ENCODE assay signal across 9 cellular contexts in genomic region chr6:154408906-154409500, GRCh38. TPM values are rescaled to one million over a fixed set of nuclear protein-coding genes. Genes with fewer than 3 reads are reported as not detected.
A peak's percentile ranks its signal among the peaks of the same experiment; 100 is the strongest.
DNase-seq lines count a peak whose midpoint lies in the region; ATAC-seq and TF ChIP-seq lines count a peak whose summit lies in the region.
"Had no signal": no experiment of that assay in that cellular context is flagged by ENCODE, and none has a peak within 500 bp of the region (broad histone marks: within the 10 kb centered on the region; RNA-seq: fewer than 3 reads in every experiment).

No MANE protein-coding gene starts in this region.

- H3K4me3 ChIP-seq in GM12864 (ENCODE audit: low read depth, low read length): no peak overlapping the region
- H3K4me3 ChIP-seq in esophagus muscularis mucosa: no peak overlapping the region
- no peak overlapping the region for H3K4me3 ChIP-seq in neural progenitor cell

- H4K20me1 ChIP-seq in neural progenitor cell (ENCODE audit: low read depth): no peaks in the 10 kb centered on the region

- WGBS in esophagus muscularis mucosa: 42% methylated on average over 4 of the region's 4 CpGs

- H3K4me2 ChIP-seq in neural progenitor cell: no peak overlapping the region

- no peak overlapping the region for H3K4me3 Mint-ChIP-seq in neural progenitor cell
- H3K4me3 Mint-ChIP-seq in nephron progenitor cell: no peak overlapping the region
- no peak overlapping the region for H3K4me3 Mint-ChIP-seq in activated naive CD4-positive, alpha-beta T cell treated with anti-CD3 and anti-CD28 coated beads, Interleukin-2, amount 10 ng/mL, durations not matched to agents 7 days and 5 days
- H3K4me3 Mint-ChIP-seq in activated T-helper 17 cell treated with anti-CD3 and anti-CD28 coated beads, Interleukin-2, amount 50 U/mL, for 72 hours: no peak overlapping the region

- H3K9ac ChIP-seq in neural progenitor cell: no peak overlapping the region

- no peak for TF ChIP-seq EP300 in esophagus muscularis mucosa (IDR thresholded peaks at IDR 0.05)

- H3K27ac Mint-ChIP-seq in neural progenitor cell (no peak overlapping the region), nephron progenitor cell (no peak overlapping the region)
- no peak overlapping the region for H3K27ac Mint-ChIP-seq in activated naive CD4-positive, alpha-beta T cell treated with anti-CD3 and anti-CD28 coated beads, Interleukin-2, amount 10 ng/mL, durations not matched to agents 7 days and 5 days
- H3K27ac Mint-ChIP-seq in activated T-helper 17 cell treated with anti-CD3 and anti-CD28 coated beads, Interleukin-2, amount 50 U/mL, for 72 hours: no peak overlapping the region

- H3K27ac ChIP-seq in esophagus muscularis mucosa (replicated peaks in 1 of 4): peak overlapping the region; percentile 84 to 89 (median 86)
- H3K27ac ChIP-seq in neural progenitor cell: no peak overlapping the region
- H3K27ac ChIP-seq: epithelial cell of prostate had no signal

- intact Hi-C loops in esophagus muscularis mucosa (cut with DNase I): loop anchor here (10.0 kb wide), 1 partner anchor 254 kb away; no protein-coding TSS in a partner anchor

- H2AFZ ChIP-seq in neural progenitor cell (replicated peaks): no peak overlapping the region

- no peaks in the 10 kb centered on the region for H3F3A ChIP-seq in neural progenitor cell (ENCODE audit: low read depth)

- H3K27me3 ChIP-seq in esophagus muscularis mucosa (no peaks in the 10 kb centered on the region), neural progenitor cell (no peaks in the 10 kb centered on the region)

- DNase-seq in GM12864 (ENCODE audit: low read depth) (no peak), NCI-H226 (peak; percentile 41), esophagus muscularis mucosa (ENCODE audit: extremely low spot score) (no peak), neural progenitor cell (ENCODE audit: low spot score) (no peak), nephron progenitor cell (no peak)
- no peak for DNase-seq in activated naive CD4-positive, alpha-beta T cell treated with anti-CD3 and anti-CD28 coated beads, Interleukin-2, amount 10 ng/mL, durations not matched to agents 7 days and 5 days

- no peak for TF ChIP-seq POLR2A in esophagus muscularis mucosa (IDR thresholded peaks at IDR 0.05; ENCODE audit: low read depth)

- H3K79me2 ChIP-seq in neural progenitor cell (ENCODE audit: low read depth): no peaks in the 10 kb centered on the region

- TF ChIP-seq CTCF in GM12864 (IDR thresholded peaks at IDR 0.05; ENCODE audit: low read depth, low read length, missing control alignments) (peak; percentile 27), esophagus muscularis mucosa (IDR thresholded peaks at IDR 0.05) (peak; percentile 39 to 50 (median 46)), neural progenitor cell (IDR thresholded peaks at IDR 0.05) (peak; percentile 31), nephron progenitor cell (IDR thresholded peaks at IDR 0.05) (no peak)

- H3K4me1 ChIP-seq in esophagus muscularis mucosa: peaks cover 33 to 64% (median 61%) of the 10 kb centered on the region in 4 donors
- no peaks in the 10 kb centered on the region for H3K4me1 ChIP-seq in neural progenitor cell

- H3K36me3 ChIP-seq in esophagus muscularis mucosa (peaks cover 0 to 27% (median 6%) of the 10 kb centered on the region in 4 donors), neural progenitor cell (no peaks in the 10 kb centered on the region)

- H3K9me3 Mint-ChIP-seq in neural progenitor cell: no peaks in the 10 kb centered on the region
- H3K9me3 Mint-ChIP-seq in nephron progenitor cell: no peaks in the 10 kb centered on the region
- no peaks in the 10 kb centered on the region for H3K9me3 Mint-ChIP-seq in activated naive CD4-positive, alpha-beta T cell treated with anti-CD3 and anti-CD28 coated beads, Interleukin-2, amount 10 ng/mL, durations not matched to agents 7 days and 5 days
- no peaks in the 10 kb centered on the region for H3K9me3 Mint-ChIP-seq in activated T-helper 17 cell treated with anti-CD3 and anti-CD28 coated beads, Interleukin-2, amount 50 U/mL, for 72 hours

- CTCF ChIA-PET in activated naive CD4-positive, alpha-beta T cell treated with anti-CD3 and anti-CD28 coated beads, Interleukin-2, amount 10 ng/mL, durations not matched to agents 7 days and 5 days (lab: Charles Lee): no interaction called here

- H3K36me3 Mint-ChIP-seq in neural progenitor cell (peaks cover 18% of the 10 kb centered on the region), nephron progenitor cell (ENCODE audit: low read depth) (peaks cover 67% of the 10 kb centered on the region)
- H3K36me3 Mint-ChIP-seq in activated naive CD4-positive, alpha-beta T cell treated with anti-CD3 and anti-CD28 coated beads, Interleukin-2, amount 10 ng/mL, durations not matched to agents 7 days and 5 days: no peaks in the 10 kb centered on the region
- no peaks in the 10 kb centered on the region for H3K36me3 Mint-ChIP-seq in activated T-helper 17 cell treated with anti-CD3 and anti-CD28 coated beads, Interleukin-2, amount 50 U/mL, for 72 hours (ENCODE audit: low read depth)

- H3K4me1 Mint-ChIP-seq in neural progenitor cell (peaks cover 16% of the 10 kb centered on the region), nephron progenitor cell (peaks cover 27% of the 10 kb centered on the region)
- H3K4me1 Mint-ChIP-seq in activated naive CD4-positive, alpha-beta T cell treated with anti-CD3 and anti-CD28 coated beads, Interleukin-2, amount 10 ng/mL, durations not matched to agents 7 days and 5 days: no peaks in the 10 kb centered on the region
- peaks cover 8% of the 10 kb centered on the region for H3K4me1 Mint-ChIP-seq in activated T-helper 17 cell treated with anti-CD3 and anti-CD28 coated beads, Interleukin-2, amount 50 U/mL, for 72 hours

- ATAC-seq in HG02610 (IDR thresholded peaks at IDR 0.05; ENCODE audit: unreplicated experiment): no peak
- no peak for ATAC-seq in activated T-helper 17 cell treated with anti-CD3 and anti-CD28 coated beads, Interleukin-2, amount 50 U/mL, for 72 hours (replicated peaks)

- H3K9me3 ChIP-seq in esophagus muscularis mucosa (no peaks in the 10 kb centered on the region), neural progenitor cell (ENCODE audit: low read depth) (no peaks in the 10 kb centered on the region)

- no peaks in the 10 kb centered on the region for H3K27me3 Mint-ChIP-seq in neural progenitor cell (ENCODE audit: insufficient read depth, low read depth)
- no peaks in the 10 kb centered on the region for H3K27me3 Mint-ChIP-seq in nephron progenitor cell (ENCODE audit: low read depth, poor library complexity)
- peaks cover 8% of the 10 kb centered on the region for H3K27me3 Mint-ChIP-seq in activated naive CD4-positive, alpha-beta T cell treated with anti-CD3 and anti-CD28 coated beads, Interleukin-2, amount 10 ng/mL, durations not matched to agents 7 days and 5 days
- H3K27me3 Mint-ChIP-seq in activated T-helper 17 cell treated with anti-CD3 and anti-CD28 coated beads, Interleukin-2, amount 50 U/mL, for 72 hours: peaks cover 15% of the 10 kb centered on the region

RNA-seq across cellular contexts. Expression of gene IPCEF1, which starts 52.4 kb away (rescaled TPM):
- total RNA-seq in esophagus muscularis mucosa (1 to 10 TPM in 2 of 4 donors, under 1 TPM in 2; 0.63 to 2.7 (median 1.2) TPM), neural progenitor cell (ENCODE audit: low replicate concordance) (0.13 and 0.25 TPM in 2 replicates)
- 10 to 100 TPM; 15.6 to 20.2 TPM for total RNA-seq in activated T-helper 17 cell treated with anti-CD3 and anti-CD28 coated beads, Interleukin-2, amount 50 U/mL, for 72 hours

Comparison
In these comparisons a context has a peak if more than half of its experiments do, and no peak if none do; other contexts are left out.
1. RNA of gene IPCEF1, which starts 52.4 kb away (total RNA-seq): 15.6 to 20.2 TPM in activated T-helper 17 cell treated with anti-CD3 and anti-CD28 coated beads, Interleukin-2, amount 50 U/mL, for 72 hours; 0.63 to 2.7 TPM in esophagus muscularis mucosa and 0.13 to 0.25 TPM in neural progenitor cell; every median in the first group is over 4 times any median in the second.